1 cellular context compared by ENCODE assay signal in genomic region chr7:66189695-66190503, GRCh38.
TF ChIP-seq lines count a peak whose summit lies in the region.

No MANE protein-coding gene starts in this region.

TF ChIP-seq in GM23338, 12 proteins besides CTCF, POLR2A, EP300 and RAD21 (continued from another document):
- TF ChIP-seq, protein P1, sequence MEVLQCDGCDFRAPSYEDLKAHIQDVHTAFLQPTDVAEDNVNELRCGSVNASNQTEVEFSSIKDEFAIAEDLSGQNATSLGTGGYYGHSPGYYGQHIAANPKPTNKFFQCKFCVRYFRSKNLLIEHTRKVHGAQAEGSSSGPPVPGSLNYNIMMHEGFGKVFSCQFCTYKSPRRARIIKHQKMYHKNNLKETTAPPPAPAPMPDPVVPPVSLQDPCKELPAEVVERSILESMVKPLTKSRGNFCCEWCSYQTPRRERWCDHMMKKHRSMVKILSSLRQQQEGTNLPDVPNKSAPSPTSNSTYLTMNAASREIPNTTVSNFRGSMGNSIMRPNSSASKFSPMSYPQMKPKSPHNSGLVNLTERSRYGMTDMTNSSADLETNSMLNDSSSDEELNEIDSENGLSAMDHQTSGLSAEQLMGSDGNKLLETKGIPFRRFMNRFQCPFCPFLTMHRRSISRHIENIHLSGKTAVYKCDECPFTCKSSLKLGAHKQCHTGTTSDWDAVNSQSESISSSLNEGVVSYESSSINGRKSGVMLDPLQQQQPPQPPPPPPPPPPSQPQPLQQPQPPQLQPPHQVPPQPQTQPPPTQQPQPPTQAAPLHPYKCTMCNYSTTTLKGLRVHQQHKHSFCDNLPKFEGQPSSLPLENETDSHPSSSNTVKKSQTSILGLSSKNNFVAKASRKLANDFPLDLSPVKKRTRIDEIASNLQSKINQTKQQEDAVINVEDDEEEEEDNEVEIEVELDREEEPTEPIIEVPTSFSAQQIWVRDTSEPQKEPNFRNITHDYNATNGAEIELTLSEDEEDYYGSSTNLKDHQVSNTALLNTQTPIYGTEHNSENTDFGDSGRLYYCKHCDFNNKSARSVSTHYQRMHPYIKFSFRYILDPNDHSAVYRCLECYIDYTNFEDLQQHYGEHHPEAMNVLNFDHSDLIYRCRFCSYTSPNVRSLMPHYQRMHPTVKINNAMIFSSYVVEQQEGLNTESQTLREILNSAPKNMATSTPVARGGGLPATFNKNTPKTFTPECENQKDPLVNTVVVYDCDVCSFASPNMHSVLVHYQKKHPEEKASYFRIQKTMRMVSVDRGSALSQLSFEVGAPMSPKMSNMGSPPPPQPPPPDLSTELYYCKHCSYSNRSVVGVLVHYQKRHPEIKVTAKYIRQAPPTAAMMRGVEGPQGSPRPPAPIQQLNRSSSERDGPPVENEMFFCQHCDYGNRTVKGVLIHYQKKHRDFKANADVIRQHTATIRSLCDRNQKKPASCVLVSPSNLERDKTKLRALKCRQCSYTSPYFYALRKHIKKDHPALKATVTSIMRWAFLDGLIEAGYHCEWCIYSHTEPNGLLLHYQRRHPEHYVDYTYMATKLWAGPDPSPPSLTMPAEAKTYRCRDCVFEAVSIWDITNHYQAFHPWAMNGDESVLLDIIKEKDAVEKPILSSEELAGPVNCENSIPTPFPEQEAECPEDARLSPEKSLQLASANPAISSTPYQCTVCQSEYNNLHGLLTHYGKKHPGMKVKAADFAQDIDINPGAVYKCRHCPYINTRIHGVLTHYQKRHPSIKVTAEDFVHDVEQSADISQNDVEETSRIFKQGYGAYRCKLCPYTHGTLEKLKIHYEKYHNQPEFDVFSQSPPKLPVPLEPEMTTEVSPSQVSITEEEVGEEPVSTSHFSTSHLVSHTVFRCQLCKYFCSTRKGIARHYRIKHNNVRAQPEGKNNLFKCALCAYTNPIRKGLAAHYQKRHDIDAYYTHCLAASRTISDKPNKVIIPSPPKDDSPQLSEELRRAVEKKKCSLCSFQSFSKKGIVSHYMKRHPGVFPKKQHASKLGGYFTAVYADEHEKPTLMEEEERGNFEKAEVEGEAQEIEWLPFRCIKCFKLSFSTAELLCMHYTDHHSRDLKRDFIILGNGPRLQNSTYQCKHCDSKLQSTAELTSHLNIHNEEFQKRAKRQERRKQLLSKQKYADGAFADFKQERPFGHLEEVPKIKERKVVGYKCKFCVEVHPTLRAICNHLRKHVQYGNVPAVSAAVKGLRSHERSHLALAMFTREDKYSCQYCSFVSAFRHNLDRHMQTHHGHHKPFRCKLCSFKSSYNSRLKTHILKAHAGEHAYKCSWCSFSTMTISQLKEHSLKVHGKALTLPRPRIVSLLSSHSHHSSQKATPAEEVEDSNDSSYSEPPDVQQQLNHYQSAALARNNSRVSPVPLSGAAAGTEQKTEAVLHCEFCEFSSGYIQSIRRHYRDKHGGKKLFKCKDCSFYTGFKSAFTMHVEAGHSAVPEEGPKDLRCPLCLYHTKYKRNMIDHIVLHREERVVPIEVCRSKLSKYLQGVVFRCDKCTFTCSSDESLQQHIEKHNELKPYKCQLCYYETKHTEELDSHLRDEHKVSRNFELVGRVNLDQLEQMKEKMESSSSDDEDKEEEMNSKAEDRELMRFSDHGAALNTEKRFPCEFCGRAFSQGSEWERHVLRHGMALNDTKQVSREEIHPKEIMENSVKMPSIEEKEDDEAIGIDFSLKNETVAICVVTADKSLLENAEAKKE (CRISPR knock-in tag; IDR thresholded peaks at IDR 0.05): no peak
- TF ChIP-seq JUNB (IDR thresholded peaks at IDR 0.05; ENCODE audit: unreplicated experiment): no peak
- TF ChIP-seq, protein P2, sequence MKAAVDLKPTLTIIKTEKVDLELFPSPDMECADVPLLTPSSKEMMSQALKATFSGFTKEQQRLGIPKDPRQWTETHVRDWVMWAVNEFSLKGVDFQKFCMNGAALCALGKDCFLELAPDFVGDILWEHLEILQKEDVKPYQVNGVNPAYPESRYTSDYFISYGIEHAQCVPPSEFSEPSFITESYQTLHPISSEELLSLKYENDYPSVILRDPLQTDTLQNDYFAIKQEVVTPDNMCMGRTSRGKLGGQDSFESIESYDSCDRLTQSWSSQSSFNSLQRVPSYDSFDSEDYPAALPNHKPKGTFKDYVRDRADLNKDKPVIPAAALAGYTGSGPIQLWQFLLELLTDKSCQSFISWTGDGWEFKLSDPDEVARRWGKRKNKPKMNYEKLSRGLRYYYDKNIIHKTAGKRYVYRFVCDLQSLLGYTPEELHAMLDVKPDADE (IDR thresholded peaks at IDR 0.05): no peak
